Comparison of ENCODE assay signal across 27 cellular contexts in genomic region chr19:14250870-14251269, GRCh38. TPM values are rescaled to one million over a fixed set of nuclear protein-coding genes. Genes with fewer than 3 reads are reported as not detected.
DNase-seq lines count a peak whose midpoint lies in the region; ATAC-seq lines count a peak whose summit lies in the region.
"Had no signal": no experiment of that assay in that cellular context is flagged by ENCODE, and none has a peak within 500 bp of the region (broad histone marks: within the 10 kb centered on the region; RNA-seq: fewer than 3 reads in every experiment).

No MANE protein-coding gene starts in this region.

- CTCF ChIA-PET in CD8-positive, alpha-beta memory T cell (lab: Charles Lee): no interaction called here

- ATAC-seq in effector memory CD8-positive, alpha-beta T cell (replicated peaks): no peak
- ATAC-seq in natural killer cell treated with Interleukin-12 subunit alpha and Interleukin-12 subunit beta and Interleukin-15 and Interleukin-18, amount 100 ng/mL, for 72 hours: no peak
- ATAC-seq in HG03097 (IDR thresholded peaks at IDR 0.05; ENCODE audit: low FRiP score, unreplicated experiment) (no peak), GM18873 (IDR thresholded peaks at IDR 0.05; ENCODE audit: low FRiP score, unreplicated experiment) (no peak)
- ATAC-seq: HepG2, left lung, Right ventricle myocardium inferior had no signal

- no peak overlapping the region for H3K4me3 ChIP-seq in CD8-positive, alpha-beta memory T cell (ENCODE audit: low read length)
- H3K4me3 ChIP-seq in SK-N-MC: no peak overlapping the region
- H3K4me3 ChIP-seq: cardiac muscle cell, left lung, tibial artery had no signal

- H3K36me3 ChIP-seq in CD8-positive, alpha-beta memory T cell (ENCODE audit: insufficient read depth, low read length): no peaks in the 10 kb centered on the region
- no peaks in the 10 kb centered on the region for H3K36me3 ChIP-seq in SK-N-MC (ENCODE audit: insufficient read depth, low read length)
- H3K36me3 ChIP-seq: cardiac muscle cell, left lung, tibial artery had no signal

- peak overlapping the region in 3 of 8 donors; percentile 7 to 35 (median 29) for H3K27ac Mint-ChIP-seq in CD8-positive, alpha-beta memory T cell
- H3K27ac Mint-ChIP-seq in effector memory CD8-positive, alpha-beta T cell: no peak overlapping the region
- H3K27ac Mint-ChIP-seq in natural killer cell treated with Interleukin-12 subunit alpha and Interleukin-12 subunit beta and Interleukin-15 and Interleukin-18, amount 100 ng/mL, for 72 hours: peak overlapping the region; percentile 39 to 70
- H3K27ac Mint-ChIP-seq: dendritic cell treated with granulocyte-macrophage colony-stimulating factor and Interleukin-4, amounts not matched to agents 40 ng/mL and 50 ng/mL, for 4 days had no signal

- no peaks in the 10 kb centered on the region for H3K9me3 Mint-ChIP-seq in CD8-positive, alpha-beta memory T cell
- H3K9me3 Mint-ChIP-seq in effector memory CD8-positive, alpha-beta T cell: no peaks in the 10 kb centered on the region
- no peaks in the 10 kb centered on the region for H3K9me3 Mint-ChIP-seq in natural killer cell treated with Interleukin-12 subunit alpha and Interleukin-12 subunit beta and Interleukin-15 and Interleukin-18, amount 100 ng/mL, for 72 hours
- H3K9me3 Mint-ChIP-seq: dendritic cell treated with granulocyte-macrophage colony-stimulating factor and Interleukin-4, amounts not matched to agents 40 ng/mL and 50 ng/mL, for 4 days had no signal

- H3K27me3 Mint-ChIP-seq in CD8-positive, alpha-beta memory T cell: peaks cover 0 to 1% of the 10 kb centered on the region in 2 donors
- peaks cover 0 to 4% of the 10 kb centered on the region in 2 donors for H3K27me3 Mint-ChIP-seq in effector memory CD8-positive, alpha-beta T cell
- H3K27me3 Mint-ChIP-seq in natural killer cell treated with Interleukin-12 subunit alpha and Interleukin-12 subunit beta and Interleukin-15 and Interleukin-18, amount 100 ng/mL, for 72 hours: no peaks in the 10 kb centered on the region

- H3K9ac ChIP-seq in SK-N-MC (ENCODE audit: insufficient read length): no peak overlapping the region

- no peaks in the 10 kb centered on the region for H3K27me3 ChIP-seq in CD8-positive, alpha-beta memory T cell (ENCODE audit: insufficient read depth, low read length, poor library complexity, severe bottlenecking)
- H3K27me3 ChIP-seq: cardiac muscle cell had no signal

- no peaks in the 10 kb centered on the region for H3K36me3 Mint-ChIP-seq in CD8-positive, alpha-beta memory T cell
- no peaks in the 10 kb centered on the region for H3K36me3 Mint-ChIP-seq in effector memory CD8-positive, alpha-beta T cell (ENCODE audit: insufficient read depth)
- H3K36me3 Mint-ChIP-seq in natural killer cell treated with Interleukin-12 subunit alpha and Interleukin-12 subunit beta and Interleukin-15 and Interleukin-18, amount 100 ng/mL, for 72 hours: no peaks in the 10 kb centered on the region

- H3K4me1 Mint-ChIP-seq in CD8-positive, alpha-beta memory T cell: peaks cover 6 to 12% (median 7%) of the 10 kb centered on the region in 3 donors
- peaks cover 0 to 8% of the 10 kb centered on the region in 2 donors for H3K4me1 Mint-ChIP-seq in effector memory CD8-positive, alpha-beta T cell (ENCODE audit: low read depth in 2 of 2)
- peaks cover 9 to 12% of the 10 kb centered on the region in 2 donors for H3K4me1 Mint-ChIP-seq in natural killer cell treated with Interleukin-12 subunit alpha and Interleukin-12 subunit beta and Interleukin-15 and Interleukin-18, amount 100 ng/mL, for 72 hours (ENCODE audit: low read depth in 2 of 2)

- POLR2A ChIA-PET in CD8-positive, alpha-beta memory T cell (lab: Charles Lee): no interaction called here

- no peak overlapping the region for H3K27ac ChIP-seq in CD8-positive, alpha-beta memory T cell (ENCODE audit: low read depth, low read length)
- 0 out of 2 replicates have a peak overlapping the region, but pooled peaks have one; percentile 46 for H3K27ac ChIP-seq in SK-N-MC
- H3K27ac ChIP-seq: cardiac muscle cell, HL-60, left lung, tibial artery had no signal

- peak overlapping the region; percentile 1 to 76 (median 37) for H3K4me3 Mint-ChIP-seq in CD8-positive, alpha-beta memory T cell
- H3K4me3 Mint-ChIP-seq in effector memory CD8-positive, alpha-beta T cell: peak overlapping the region; percentile 13 to 20
- H3K4me3 Mint-ChIP-seq in natural killer cell treated with Interleukin-12 subunit alpha and Interleukin-12 subunit beta and Interleukin-15 and Interleukin-18, amount 100 ng/mL, for 72 hours: peak overlapping the region; percentile 52
- H3K4me3 Mint-ChIP-seq: dendritic cell treated with granulocyte-macrophage colony-stimulating factor and Interleukin-4, amounts not matched to agents 40 ng/mL and 50 ng/mL, for 4 days had no signal

- DNase-seq in CD8-positive, alpha-beta memory T cell: no peak
- no peak for DNase-seq in SK-N-MC (ENCODE audit: low read depth, low spot score)
- no peak for DNase-seq in effector memory CD8-positive, alpha-beta T cell
- DNase-seq in natural killer cell treated with Interleukin-12 subunit alpha and Interleukin-12 subunit beta and Interleukin-15 and Interleukin-18, amount 100 ng/mL, for 72 hours (ENCODE audit: low spot score): no peak
- no peak for DNase-seq in NCI-H1436 (lab: John Stamatoyannopoulos, UW)
- DNase-seq in stimulated activated CD4-positive, alpha-beta T cell treated with anti-CD3 and anti-CD28 coated beads, Interleukin-4, amount 100 ng/mL, for 4 hours: no peak
- DNase-seq: activated CD4-positive, alpha-beta T cell treated with anti-CD3 and anti-CD28 coated beads, Interleukin-2, amount 50 U/mL, for 4 hours; activated CD8-positive, alpha-beta memory T cell treated with anti-CD3 and anti-CD28 coated beads, Interleukin-2, amount 50 U/mL, for 48 hours; activated effector memory CD4-positive, alpha-beta T cell treated with anti-CD3 and anti-CD28 coated beads, Interleukin-2, amount 50 U/mL, for 16 hours; amniotic stem cell; DMS79 treated with DMSO at 0.1 percent for 48 hours; GOT3; left lung; NCI-H1092 treated with DMSO at 0.1 percent for 48 hours; NCI-H2029; NCI-H2227 treated with DMSO at 0.1 percent for 48 hours; NCI-H774; small intestine; stimulated activated naive CD4-positive, alpha-beta T cell treated with Interleukin-2 at 50 U/mL for 16 hours; tibial artery had no signal

- no peaks in the 10 kb centered on the region for H3K4me1 ChIP-seq in CD8-positive, alpha-beta memory T cell (ENCODE audit: insufficient read depth, low read length)

- no peaks in the 10 kb centered on the region for H3K9me3 ChIP-seq in CD8-positive, alpha-beta memory T cell (ENCODE audit: low read length)
- H3K9me3 ChIP-seq in SK-N-MC (ENCODE audit: low read depth, low read length): no peaks in the 10 kb centered on the region
- H3K9me3 ChIP-seq: left lung, tibial artery had no signal

RNA-seq across cellular contexts. Expression of gene ADGRL1, which starts 44.9 kb away (rescaled TPM):
- 1 to 10 TPM; 5.8 TPM for total RNA-seq in CD8-positive, alpha-beta memory T cell
- polyA plus RNA-seq in CD8-positive, alpha-beta memory T cell: 0.81 TPM
- total RNA-seq in natural killer cell treated with Interleukin-12 subunit alpha and Interleukin-12 subunit beta and Interleukin-15 and Interleukin-18, amount 100 ng/mL, for 72 hours: 1 to 10 TPM; 6.5 to 8.2 TPM

Comparison
In these comparisons a context has a peak if more than half of its experiments do, and no peak if none do; other contexts are left out.
1. H3K27ac Mint-ChIP-seq: peak in natural killer cell treated with Interleukin-12 subunit alpha and Interleukin-12 subunit beta and Interleukin-15 and Interleukin-18, amount 100 ng/mL, for 72 hours (2 of 2); none in effector memory CD8-positive, alpha-beta T cell (0 of 2).
2. Peak in every context shown above with its lines, with median percentiles within 50 percentile points of each other: H3K4me3 Mint-ChIP-seq.